In genomic region chr1:11272544-11272841, GRCh38 we compare ENCODE assay signal across 8 cellular contexts. TPM values are rescaled to one million over a fixed set of nuclear protein-coding genes. Genes with fewer than 3 reads are reported as not detected.
A peak's percentile ranks its signal among the peaks of the same experiment; 100 is the strongest.
DNase-seq lines count a peak whose midpoint lies in the region; ATAC-seq and TF ChIP-seq lines count a peak whose summit lies in the region.

No MANE protein-coding gene starts in this region.

- peak overlapping the region; percentile 66 for H3K4me2 ChIP-seq in skeletal muscle satellite cell (ENCODE audit: low read length)

- H3K36me3 ChIP-seq in SK-N-MC (ENCODE audit: insufficient read depth, low read length) (no peaks in the 10 kb centered on the region; the same call in 1 of the 2 replicates), skeletal muscle satellite cell (ENCODE audit: insufficient read depth, low read length) (no peaks in the 10 kb centered on the region)

- H3K4me1 ChIP-seq in skeletal muscle satellite cell (ENCODE audit: control insufficient read depth, insufficient read depth, low read length), result peaks cover 8% of the 10 kb centered on the region

- DNase-seq in SK-N-MC (ENCODE audit: low read depth, low spot score) (peak; percentile 1), fibroblast of the aortic adventitia (ENCODE audit: low read depth) (no peak), RKO (ENCODE audit: low spot score) (no peak), midbrain (lab: John Stamatoyannopoulos, UW) (no peak), HCEC 1CT (no peak)

- no peak for TF ChIP-seq CTCF in fibroblast of the aortic adventitia (IDR thresholded peaks at IDR 0.05; ENCODE audit: insufficient read depth, low read length)

- no peaks in the 10 kb centered on the region for H3K27me3 ChIP-seq in skeletal muscle satellite cell (ENCODE audit: control insufficient read depth, insufficient read depth, low read length)

- ATAC-seq in GM21526 (IDR thresholded peaks at IDR 0.05; ENCODE audit: low FRiP score, unreplicated experiment), result peak; percentile 2
- ATAC-seq in GM18861 (IDR thresholded peaks at IDR 0.05; ENCODE audit: unreplicated experiment), result no peak

- H3K9me3 ChIP-seq in SK-N-MC (ENCODE audit: low read depth, low read length), result no peaks in the 10 kb centered on the region
- no peaks in the 10 kb centered on the region for H3K9me3 ChIP-seq in skeletal muscle satellite cell (replicated peaks; ENCODE audit: low read length)

- H3K4me3 ChIP-seq in SK-N-MC, result peak overlapping the region; percentile 76
- peak overlapping the region; percentile 55 for H3K4me3 ChIP-seq in fibroblast of the aortic adventitia (ENCODE audit: low read depth, low read length)
- H3K4me3 ChIP-seq in skeletal muscle satellite cell (ENCODE audit: low read length), result peak overlapping the region; percentile 59

- no peak overlapping the region for H3K27ac ChIP-seq in SK-N-MC

- no peak overlapping the region for H3K9ac ChIP-seq in SK-N-MC (ENCODE audit: insufficient read length)
- no peak overlapping the region for H3K9ac ChIP-seq in skeletal muscle satellite cell (ENCODE audit: low read depth, low read length)

RNA-seq across cellular contexts. Expression of gene UBIAD1, which starts 0.5 kb away (rescaled TPM):
- total RNA-seq in fibroblast of the aortic adventitia (ENCODE audit: low replicate concordance), result 2.6 and 11.7 TPM in 2 replicates
- total RNA-seq in skeletal muscle satellite cell (2012; rRNA removed), result 7.4 and 9.0 TPM in 2 replicates

RNA-seq across cellular contexts. Expression of gene MTOR, which starts 10.1 kb away (rescaled TPM):
- 23.1 and 36.3 TPM in 2 replicates for total RNA-seq in fibroblast of the aortic adventitia (ENCODE audit: low replicate concordance)
- 24.0 and 29.4 TPM in 2 replicates for total RNA-seq in skeletal muscle satellite cell (2012; rRNA removed)
